15 cellular contexts compared by ENCODE assay signal in the genomic region with DNA sequence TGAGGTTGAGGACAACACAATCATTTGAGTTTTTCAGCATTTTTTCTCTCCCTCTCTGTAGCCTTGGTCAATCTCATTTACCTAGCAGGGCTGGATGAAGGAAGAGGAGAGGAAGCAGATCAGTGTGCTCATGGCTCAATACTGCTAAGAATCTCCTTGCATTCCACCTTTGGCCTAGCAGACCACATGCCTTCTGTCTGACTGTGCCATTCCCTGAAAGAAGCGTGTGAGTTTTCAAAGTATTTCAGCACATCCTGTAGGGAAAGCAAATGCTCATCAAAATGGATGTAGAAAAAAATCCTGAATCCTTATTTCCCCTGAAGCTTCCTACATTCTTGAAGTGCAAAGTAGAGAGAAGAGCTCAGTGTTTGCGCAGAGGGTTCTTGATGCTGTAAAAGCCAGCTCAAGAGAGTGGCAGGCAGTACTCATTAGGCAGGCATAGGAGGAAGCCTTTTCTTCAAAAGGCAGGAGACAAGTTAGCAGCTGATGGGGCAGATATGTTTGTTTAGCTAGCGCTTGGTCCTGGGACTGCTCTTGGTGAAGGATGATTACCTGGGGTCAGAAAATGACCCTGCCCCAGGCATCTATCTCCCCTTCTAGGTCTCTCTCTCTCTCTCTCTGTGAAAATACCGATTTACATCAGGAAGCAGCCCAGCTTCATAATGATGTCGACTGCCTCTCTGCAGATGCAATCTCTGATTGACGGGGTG. TPM values are rescaled to one million over a fixed set of nuclear protein-coding genes. Genes with fewer than 3 reads are reported as not detected.
DNase-seq lines count a peak whose midpoint lies in the region; ATAC-seq and TF ChIP-seq lines count a peak whose summit lies in the region.
"Had no signal": no experiment of that assay in that cellular context is flagged by ENCODE, and none has a peak within 500 bp of the region (broad histone marks: within the 10 kb centered on the region; RNA-seq: fewer than 3 reads in every experiment).

No MANE protein-coding gene starts in this region.

- H3K9me3 Mint-ChIP-seq in natural killer cell: peaks cover 0 to 2% of the 10 kb centered on the region in 2 donors
- H3K9me3 Mint-ChIP-seq: T-helper 2 cell treated with Interferon-gamma antibody and Interleukin-4, amounts not matched to agents 5 μg/mL and 100 μg/mL, for 36 hours had no signal

- H3K27me3 Mint-ChIP-seq in natural killer cell (ENCODE audit: low read depth in 2 of 2): peaks cover 30 to 40% of the 10 kb centered on the region in 2 donors

- no peak overlapping the region for H3K4me3 Mint-ChIP-seq in natural killer cell
- H3K4me3 Mint-ChIP-seq: CD14-positive monocyte; T-helper 2 cell treated with Interferon-gamma antibody and Interleukin-4, amounts not matched to agents 5 μg/mL and 100 μg/mL, for 36 hours had no signal

- POLR2A ChIA-PET in AG04449 (lab: Yijun Ruan, JAX): no interaction called here

- intact Hi-C loops in natural killer cell (cut with micrococcal nuclease): no loop called here

- H3K36me3 Mint-ChIP-seq in natural killer cell: no peaks in the 10 kb centered on the region
- H3K36me3 Mint-ChIP-seq: CD14-positive monocyte had no signal

- peak overlapping the region; percentile 57 for H3K27ac ChIP-seq in brain microvascular endothelial cell
- H3K27ac ChIP-seq: KMS-11, upper lobe of right lung had no signal

- ATAC-seq in natural killer cell: no peak
- ATAC-seq: upper lobe of right lung had no signal

- no peaks in the 10 kb centered on the region for H3K36me3 ChIP-seq in brain microvascular endothelial cell (replicated peaks)
- no peaks in the 10 kb centered on the region for H3K36me3 ChIP-seq in kidney epithelial cell (ENCODE audit: control insufficient read depth, insufficient read depth, low read length)
- H3K36me3 ChIP-seq: upper lobe of right lung had no signal

- in situ Hi-C loops in brain microvascular endothelial cell (cut with HindIII; ENCODE audit: low pct_ligation_motif_present, low sequenced_read_pairs): no loop called here

- CTCF ChIA-PET in AG04449 (lab: Yijun Ruan, JAX): interaction anchor here (1.0 to 1.2 kb wide), 3 partner anchors 10 to 87 kb away, joined by 3 to 4 read pairs (median 3); no protein-coding TSS in a partner anchor

- peak; percentile 83 for DNase-seq in AG04449 (ENCODE audit: low read depth, low spot score)
- DNase-seq in HS-27A (ENCODE audit: low read depth): peak; percentile 71
- peak; percentile 91 for DNase-seq in brain microvascular endothelial cell
- peak; percentile 90 for DNase-seq in kidney epithelial cell (ENCODE audit: low read depth)
- no peak for DNase-seq in SKM-1 treated with dmso at 0.1 percent for 144 hours (lab: John Stamatoyannopoulos, UW; ENCODE audit: unreplicated experiment)
- no peak for DNase-seq in putamen (ENCODE audit: low spot score)
- no peak for DNase-seq in RPMI8226
- no peak for DNase-seq in natural killer cell
- DNase-seq: activated CD8-positive, alpha-beta memory T cell treated with anti-CD3 and anti-CD28 coated beads, Interleukin-2, amount 50 U/mL, for 48 hours; cortex of kidney; NCI-H69; upper lobe of right lung had no signal

- H3K27me3 ChIP-seq in brain microvascular endothelial cell (replicated peaks) (no peaks in the 10 kb centered on the region), kidney epithelial cell (ENCODE audit: control insufficient read depth, insufficient read depth, low read length) (no peaks in the 10 kb centered on the region)

- H3K4me1 Mint-ChIP-seq in natural killer cell: peaks cover 6 to 7% of the 10 kb centered on the region in 2 donors

- no peak for TF ChIP-seq CTCF in AG04449 (IDR thresholded peaks at IDR 0.05; ENCODE audit: insufficient read depth, low read length, missing control alignments)
- TF ChIP-seq CTCF in brain microvascular endothelial cell (IDR thresholded peaks at IDR 0.05; ENCODE audit: low read depth, low read length, missing control alignments): no peak
- TF ChIP-seq CTCF in kidney epithelial cell (IDR thresholded peaks at IDR 0.05; ENCODE audit: insufficient read depth, low read length, poor library complexity, severe bottlenecking): no peak
- no peak for TF ChIP-seq CTCF in natural killer cell (IDR thresholded peaks at IDR 0.05)

- no peak overlapping the region for H3K4me3 ChIP-seq in AG04449 (ENCODE audit: low read depth, low read length)
- no peak overlapping the region for H3K4me3 ChIP-seq in brain microvascular endothelial cell (ENCODE audit: low read depth, low read length)
- no peak overlapping the region for H3K4me3 ChIP-seq in kidney epithelial cell (ENCODE audit: low read depth, low read length)
- H3K4me3 ChIP-seq: upper lobe of right lung had no signal

- H3K27ac Mint-ChIP-seq in natural killer cell: no peak overlapping the region
- H3K27ac Mint-ChIP-seq: CD14-positive monocyte; T-helper 2 cell treated with Interferon-gamma antibody and Interleukin-4, amounts not matched to agents 5 μg/mL and 100 μg/mL, for 36 hours had no signal

RNA-seq across cellular contexts. Expression of a gene that starts 14.4 kb away (rescaled TPM):
- 58.7 and 66.9 TPM in 2 replicates for total RNA-seq in kidney epithelial cell
- total RNA-seq in natural killer cell: 10 to 100 TPM; 49.6 to 85.4 (median 67.3) TPM

Comparison
In these comparisons a context has a peak if more than half of its experiments do, and no peak if none do; other contexts are left out.
1. DNase-seq: peak in AG04449 (single experiment), HS-27A (single experiment), brain microvascular endothelial cell (single experiment) and kidney epithelial cell (single experiment); none in SKM-1 treated with dmso at 0.1 percent for 144 hours (single experiment), putamen (single experiment), RPMI8226 (single experiment) and natural killer cell (single experiment).